Comparison of ENCODE assay signal across 8 cellular contexts in genomic region chr14:105064721-105065143, GRCh38. TPM values are rescaled to one million over a fixed set of nuclear protein-coding genes. Genes with fewer than 3 reads are reported as not detected.
DNase-seq lines count a peak whose midpoint lies in the region; ATAC-seq and TF ChIP-seq lines count a peak whose summit lies in the region.

No MANE protein-coding gene starts in this region.

- peaks cover 49% of the 10 kb centered on the region for H3K4me1 Mint-ChIP-seq in activated T-helper 2 cell treated with anti-CD3 and anti-CD28 coated beads, Interferon-gamma antibody, Interleukin-2, Interleukin-4, amounts not matched to agents 10 μg/mL and 5 μg/mL and 100 μg/mL, durations not matched to agents 14 hours and 24 hours and 36 hours (ENCODE audit: low read depth)

- intact Hi-C loops in activated T-helper 2 cell treated with anti-CD3 and anti-CD28 coated beads, Interferon-gamma antibody, Interleukin-2, Interleukin-4, amounts not matched to agents 10 μg/mL and 5 μg/mL and 100 μg/mL, durations not matched to agents 14 hours and 24 hours and 36 hours (cut with micrococcal nuclease), result loop anchor here (2.0 to 10.0 kb wide), 3 partner anchors 40 to 418 kb away; no protein-coding TSS in a partner anchor
- intact Hi-C loops in vagina (cut with DNase I), result no loop called here
- intact Hi-C loops in lower leg skin (cut with DNase I; ENCODE audit: low total_unique reads), result no loop called here

- peak overlapping the region in 1 of 2 donors; percentile 44 for H3K9ac ChIP-seq in liver (ENCODE audit: low read depth in 1 of 2, low read length in 2 of 2)

- no peak for ATAC-seq in GM19397 (IDR thresholded peaks at IDR 0.05; ENCODE audit: unreplicated experiment)

- H3K4me3 Mint-ChIP-seq in activated T-helper 2 cell treated with anti-CD3 and anti-CD28 coated beads, Interferon-gamma antibody, Interleukin-2, Interleukin-4, amounts not matched to agents 10 μg/mL and 5 μg/mL and 100 μg/mL, durations not matched to agents 14 hours and 24 hours and 36 hours (ENCODE audit: low read depth), result peak overlapping the region; percentile 87

- TF ChIP-seq POLR2A in vagina (IDR thresholded peaks at IDR 0.05) (no peak), lower leg skin (IDR thresholded peaks at IDR 0.05) (no peak)

- 36% methylated on average over 12 of the region's 12 CpGs for WGBS in liver
- WGBS in lower leg skin, 2 donors, result 80% methylated on average over 12 of the region's 12 CpGs

- peak overlapping the region; percentile 88 for H3K27ac Mint-ChIP-seq in activated T-helper 2 cell treated with anti-CD3 and anti-CD28 coated beads, Interferon-gamma antibody, Interleukin-2, Interleukin-4, amounts not matched to agents 10 μg/mL and 5 μg/mL and 100 μg/mL, durations not matched to agents 14 hours and 24 hours and 36 hours

- H3K9me3 ChIP-seq in liver (ENCODE audit: control insufficient read depth in 4 of 4, low read length in 3 of 4), result no peaks in the 10 kb centered on the region
- no peaks in the 10 kb centered on the region for H3K9me3 ChIP-seq in vagina

- TF ChIP-seq RAD21 in liver (IDR thresholded peaks at IDR 0.05), result no peak

- no peaks in the 10 kb centered on the region for H3K36me3 ChIP-seq in liver (ENCODE audit: control insufficient read depth in 4 of 4, insufficient read depth in 3 of 4, low read depth in 1 of 4, low read length in 3 of 4)
- no peaks in the 10 kb centered on the region for H3K36me3 ChIP-seq in vagina

- TF ChIP-seq CTCF in liver (IDR thresholded peaks at IDR 0.05; ENCODE audit: low read depth, low read length, missing input control) (no peak), vagina (IDR thresholded peaks at IDR 0.05) (no peak), lower leg skin (IDR thresholded peaks at IDR 0.05) (no peak)

- no peaks in the 10 kb centered on the region for H3K27me3 Mint-ChIP-seq in activated T-helper 2 cell treated with anti-CD3 and anti-CD28 coated beads, Interferon-gamma antibody, Interleukin-2, Interleukin-4, amounts not matched to agents 10 μg/mL and 5 μg/mL and 100 μg/mL, durations not matched to agents 14 hours and 24 hours and 36 hours (ENCODE audit: low read depth)

- H3K9me3 Mint-ChIP-seq in activated T-helper 2 cell treated with anti-CD3 and anti-CD28 coated beads, Interferon-gamma antibody, Interleukin-2, Interleukin-4, amounts not matched to agents 10 μg/mL and 5 μg/mL and 100 μg/mL, durations not matched to agents 14 hours and 24 hours and 36 hours, result no peaks in the 10 kb centered on the region

- H3K36me3 Mint-ChIP-seq in activated T-helper 2 cell treated with anti-CD3 and anti-CD28 coated beads, Interferon-gamma antibody, Interleukin-2, Interleukin-4, amounts not matched to agents 10 μg/mL and 5 μg/mL and 100 μg/mL, durations not matched to agents 14 hours and 24 hours and 36 hours (ENCODE audit: low read depth), result peaks cover 19% of the 10 kb centered on the region

- H3K4me3 ChIP-seq in liver (ENCODE audit: low read depth in 1 of 3, low read length in 3 of 3) (peak overlapping the region in 2 of 3 donors; percentile 5 to 24), vagina (peak overlapping the region in 1 of 2 donors; percentile 35), lower leg skin (ENCODE audit: low read depth, poor library complexity, severe bottlenecking) (no peak overlapping the region)

- DNase-seq in stimulated activated CD4-positive, alpha-beta T cell treated with anti-CD3 and anti-CD28 coated beads, Interleukin-4, amount 100 ng/mL, for 24 hours, result peak; percentile 44
- DNase-seq in stimulated activated CD4-positive, alpha-beta T cell treated with anti-CD3 and anti-CD28 coated beads, Interleukin-2, amount 100 ng/mL, for 48 hours, result no peak
- DNase-seq in activated T-helper 2 cell treated with anti-CD3 and anti-CD28 coated beads, Interferon-gamma antibody, Interleukin-2, Interleukin-4, amounts not matched to agents 10 μg/mL and 5 μg/mL and 100 μg/mL, durations not matched to agents 14 hours and 24 hours and 36 hours (ENCODE audit: low spot score), result peak; percentile 23
- no peak for DNase-seq in vagina (ENCODE audit: extremely low spot score in 2 of 2)
- DNase-seq in lower leg skin (ENCODE audit: low spot score in 2 of 2), result no peak
- no peak for DNase-seq in GM19238 (ENCODE audit: insufficient read length, low spot score)

- peaks cover 0 to 9% (median 1%) of the 10 kb centered on the region in 4 donors for H3K4me1 ChIP-seq in liver (ENCODE audit: control insufficient read depth in 4 of 4, insufficient read depth in 4 of 4, low read length in 3 of 4)
- peaks cover 6% of the 10 kb centered on the region for H3K4me1 ChIP-seq in vagina

- H3K27ac ChIP-seq in liver (ENCODE audit: low read depth in 1 of 2, low read length in 2 of 2) (peak overlapping the region; percentile 75 to 79), vagina (peak overlapping the region; percentile 77)

- H3K27me3 ChIP-seq in liver (ENCODE audit: control insufficient read depth in 4 of 4, insufficient read depth in 4 of 4, low read length in 3 of 4) (no peaks in the 10 kb centered on the region), vagina (no peaks in the 10 kb centered on the region)

TF ChIP-seq in liver, 16 proteins besides CTCF, POLR2A, EP300 and RAD21 (continues in another document):
- TF ChIP-seq MAX (IDR thresholded peaks at IDR 0.05) (no peak), YY1 (IDR thresholded peaks at IDR 0.05) (no peak), FOXA2 (IDR thresholded peaks at IDR 0.05) (no peak), JUND (IDR thresholded peaks at IDR 0.05) (no peak), SP1 (IDR thresholded peaks at IDR 0.05) (no peak), ZBTB33 (IDR thresholded peaks at IDR 0.05) (no peak), GABPA (IDR thresholded peaks at IDR 0.05 in 1 of 2, conservative IDR thresholded peaks at IDR 0.05 in 1 of 2) (no peak), REST (IDR thresholded peaks at IDR 0.05) (no peak), HNF4G (IDR thresholded peaks at IDR 0.05) (no peak), EGR1 (IDR thresholded peaks at IDR 0.05; ENCODE audit: low read depth in 2 of 2) (no peak), ATF3 (IDR thresholded peaks at IDR 0.05) (no peak), RXRA (IDR thresholded peaks at IDR 0.05) (no peak), TAF1 (conservative IDR thresholded peaks at IDR 0.05) (no peak), HNF4A (conservative IDR thresholded peaks at IDR 0.05) (no peak), FOXA1 (IDR thresholded peaks at IDR 0.05) (no peak)

RNA-seq across cellular contexts. Expression of gene GPR132, which starts 0.5 kb away (rescaled TPM):
- total RNA-seq in activated T-helper 2 cell treated with anti-CD3 and anti-CD28 coated beads, Interferon-gamma antibody, Interleukin-2, Interleukin-4, amounts not matched to agents 10 μg/mL and 5 μg/mL and 100 μg/mL, durations not matched to agents 14 hours and 24 hours and 36 hours, result 27.1 and 29.8 TPM in 2 replicates
- total RNA-seq in liver, result 1 to 10 TPM; 1.2 TPM
- under 1 TPM; 0.32 to 0.33 TPM for polyA plus RNA-seq in liver
- 9.1 TPM for total RNA-seq in vagina
- total RNA-seq in lower leg skin, result 1 to 10 TPM in 3 of 4 donors, under 1 TPM in 1; 0.84 to 1.3 (median 1.1) TPM

RNA-seq across cellular contexts. Expression of gene CDCA4, which starts 43.8 kb away (rescaled TPM):
- 47.7 and 49.6 TPM in 2 replicates for total RNA-seq in activated T-helper 2 cell treated with anti-CD3 and anti-CD28 coated beads, Interferon-gamma antibody, Interleukin-2, Interleukin-4, amounts not matched to agents 10 μg/mL and 5 μg/mL and 100 μg/mL, durations not matched to agents 14 hours and 24 hours and 36 hours
- total RNA-seq in liver, result 10 to 100 TPM in 1 of 2 donors, 1 to 10 TPM in 1; 2.9 to 34.5 TPM
- 1 to 10 TPM; 1.2 to 2.5 TPM for polyA plus RNA-seq in liver
- 15.2 TPM for total RNA-seq in vagina
- 10 to 100 TPM; 39.3 to 45.7 (median 41.5) TPM for total RNA-seq in lower leg skin

Comparison
In these comparisons a context has a peak if more than half of its experiments do, and no peak if none do; other contexts are left out.
1. DNase-seq: peak in stimulated activated CD4-positive, alpha-beta T cell treated with anti-CD3 and anti-CD28 coated beads, Interleukin-4, amount 100 ng/mL, for 24 hours (single experiment) and activated T-helper 2 cell treated with anti-CD3 and anti-CD28 coated beads, Interferon-gamma antibody, Interleukin-2, Interleukin-4, amounts not matched to agents 10 μg/mL and 5 μg/mL and 100 μg/mL, durations not matched to agents 14 hours and 24 hours and 36 hours (single experiment); none in stimulated activated CD4-positive, alpha-beta T cell treated with anti-CD3 and anti-CD28 coated beads, Interleukin-2, amount 100 ng/mL, for 48 hours (0 of 2), vagina (0 of 2), lower leg skin (0 of 2) and GM19238 (single experiment).